In genomic region chr3:5341610-5342009, GRCh38 we compare ENCODE assay signal across 9 cellular contexts.
"Had no signal": no experiment of that assay in that cellular context is flagged by ENCODE, and none has a peak within 500 bp of the region (broad histone marks: within the 10 kb centered on the region; RNA-seq: fewer than 3 reads in every experiment).

No MANE protein-coding gene starts in this region.

- H3K4me1 Mint-ChIP-seq: GM23338, IgD-negative memory B cell had no signal

- H3K4me3 Mint-ChIP-seq: GM23338, H9, HFFc6, IgD-negative memory B cell had no signal

- H3K27ac Mint-ChIP-seq: GM23338, H9, HFFc6 had no signal

- H3K4me3 ChIP-seq: GM23338 had no signal

- H3K9me3 Mint-ChIP-seq: H9 had no signal

- ATAC-seq: GM23338, HepG2 had no signal

- H2AFZ ChIP-seq: GM23338 had no signal

- H3K27me3 Mint-ChIP-seq: IgD-negative memory B cell had no signal

- H3K4me2 ChIP-seq: GM23338, KMS-11 had no signal

- H3K36me3 Mint-ChIP-seq: IgD-negative memory B cell had no signal

- H3K27ac ChIP-seq: HL-60, KMS-11 had no signal

- DNase-seq: H9, HCEC 1CT, HFFc6, KBM-7 had no signal

- H3K9ac ChIP-seq: KMS-11 had no signal
